ENCODE assay signal across 9 cellular contexts in the genomic region with DNA sequence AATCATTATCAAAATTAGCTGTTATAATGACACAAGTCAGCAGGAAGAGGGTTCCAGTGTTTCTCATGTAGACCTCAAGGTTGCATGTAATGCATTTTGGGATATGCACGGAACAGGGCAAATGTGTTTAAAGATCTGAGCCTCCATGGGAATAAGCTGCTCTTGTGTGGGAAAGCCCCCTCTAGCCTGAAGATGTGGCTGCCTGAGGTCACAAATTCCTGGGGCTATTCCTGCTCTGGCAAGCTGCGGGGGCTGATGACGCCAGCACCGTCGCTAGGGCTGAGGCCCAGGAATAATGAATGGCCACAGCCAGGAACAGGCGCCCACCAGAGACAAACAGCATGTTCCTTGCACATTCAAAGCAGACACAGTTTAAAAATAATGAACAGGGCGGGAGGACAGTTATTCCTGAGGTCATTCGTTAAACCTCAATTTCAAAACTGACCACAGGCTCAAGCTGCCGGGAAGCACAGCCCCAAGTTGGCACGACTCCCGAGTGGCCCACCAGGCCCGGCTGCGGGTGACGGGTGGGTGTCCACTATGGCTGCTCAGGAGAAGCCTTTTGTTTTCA. TPM values are rescaled to one million over a fixed set of nuclear protein-coding genes. Genes with fewer than 3 reads are reported as not detected.
DNase-seq lines count a peak whose midpoint lies in the region; TF ChIP-seq lines count a peak whose summit lies in the region.
"Had no signal": no experiment of that assay in that cellular context is flagged by ENCODE, and none has a peak within 500 bp of the region (broad histone marks: within the 10 kb centered on the region; RNA-seq: fewer than 3 reads in every experiment).

No MANE protein-coding gene starts in this region.

- peak overlapping the region; percentile 49 for H3K4me3 Mint-ChIP-seq in glutamatergic neuron (ENCODE audit: unreplicated experiment)
- H3K4me3 Mint-ChIP-seq: CD4-positive, CD25-positive, alpha-beta regulatory T cell had no signal

- H3K4me3 ChIP-seq in ovary: no peak overlapping the region

- H3K9me3 Mint-ChIP-seq in glutamatergic neuron (ENCODE audit: unreplicated experiment): peaks cover 6% of the 10 kb centered on the region
- H3K9me3 Mint-ChIP-seq: CD4-positive, CD25-positive, alpha-beta regulatory T cell had no signal

- no peaks in the 10 kb centered on the region for H3K27me3 ChIP-seq in ovary

- H3K27ac Mint-ChIP-seq in glutamatergic neuron (ENCODE audit: unreplicated experiment): no peak overlapping the region
- H3K27ac Mint-ChIP-seq: CD4-positive, CD25-positive, alpha-beta regulatory T cell had no signal

- peak; percentile 39 for TF ChIP-seq EP300 in ovary (IDR thresholded peaks at IDR 0.05)

- H3K4me1 ChIP-seq in ovary (ENCODE audit: insufficient read depth): peaks cover 16% of the 10 kb centered on the region

- H3K36me3 ChIP-seq in ovary: no peaks in the 10 kb centered on the region

- WGBS in ovary, 3 donors: 8 to 14% (median 12%) methylated on average over 14 of the region's 14 CpGs

- H3K27ac ChIP-seq in ovary: peak overlapping the region in 1 of 2 donors; percentile 14

- no peaks in the 10 kb centered on the region for H3K36me3 Mint-ChIP-seq in glutamatergic neuron (ENCODE audit: unreplicated experiment)
- H3K36me3 Mint-ChIP-seq: CD4-positive, CD25-positive, alpha-beta regulatory T cell had no signal

- H3K4me1 Mint-ChIP-seq in glutamatergic neuron (ENCODE audit: low read depth, unreplicated experiment): peaks cover 50% of the 10 kb centered on the region
- H3K4me1 Mint-ChIP-seq: CD4-positive, CD25-positive, alpha-beta regulatory T cell had no signal

- no peak for TF ChIP-seq POLR2A in ovary (IDR thresholded peaks at IDR 0.05)

- no peaks in the 10 kb centered on the region for H3K9me3 ChIP-seq in ovary

- H3K27me3 Mint-ChIP-seq in glutamatergic neuron (ENCODE audit: unreplicated experiment): peaks cover 5% of the 10 kb centered on the region
- H3K27me3 Mint-ChIP-seq: CD4-positive, CD25-positive, alpha-beta regulatory T cell had no signal

- intact Hi-C loops in ovary (cut with DNase I): no loop called here

- DNase-seq in AG08395 (ENCODE audit: low spot score) (peak; percentile 74), SW480 (ENCODE audit: low spot score) (peak; percentile 14), glutamatergic neuron (peak; percentile 16), ovary (peak; percentile 57 to 84 (median 75)), H4 (ENCODE audit: low spot score) (no peak), NCI-H82 treated with DMSO at 0.1 percent for 48 hours (lab: John Stamatoyannopoulos, UW; ENCODE audit: unreplicated experiment) (no peak), NCI-H2227 treated with DMSO at 0.1 percent for 48 hours (lab: John Stamatoyannopoulos, UW) (no peak), GM19240 (ENCODE audit: insufficient read length, low spot score) (no peak)
- DNase-seq: CD4-positive, CD25-positive, alpha-beta regulatory T cell had no signal

- TF ChIP-seq CTCF in glutamatergic neuron (IDR thresholded peaks at IDR 0.05; ENCODE audit: partially characterized antibody, unreplicated experiment) (no peak), ovary (IDR thresholded peaks at IDR 0.05) (no peak)

RNA-seq across cellular contexts. Expression of a gene that starts 11.7 kb away (rescaled TPM):
- total RNA-seq in glutamatergic neuron (ENCODE audit: unreplicated experiment): 115 TPM
- total RNA-seq in ovary: 10 to 100 TPM; 12.5 to 41.0 (median 34.1) TPM
- polyA plus RNA-seq in ovary: 10 to 100 TPM in 1 of 2 donors, 1 to 10 TPM in 1; 3.0 to 23.3 TPM
- total RNA-seq in H4 (2014; rRNA removed; shearing (Covaris generic)): 9.2 and 12.7 TPM in 2 replicates

Comparison
In these comparisons a context has a peak if more than half of its experiments do, and no peak if none do; other contexts are left out.
1. DNase-seq: peak in AG08395 (single experiment), SW480 (single experiment), glutamatergic neuron (single experiment) and ovary (5 of 5); none in H4 (single experiment), NCI-H82 treated with DMSO at 0.1 percent for 48 hours (single experiment), NCI-H2227 treated with DMSO at 0.1 percent for 48 hours (single experiment) and GM19240 (single experiment).